Comparison of ENCODE assay signal across 22 cellular contexts in the genomic region with DNA sequence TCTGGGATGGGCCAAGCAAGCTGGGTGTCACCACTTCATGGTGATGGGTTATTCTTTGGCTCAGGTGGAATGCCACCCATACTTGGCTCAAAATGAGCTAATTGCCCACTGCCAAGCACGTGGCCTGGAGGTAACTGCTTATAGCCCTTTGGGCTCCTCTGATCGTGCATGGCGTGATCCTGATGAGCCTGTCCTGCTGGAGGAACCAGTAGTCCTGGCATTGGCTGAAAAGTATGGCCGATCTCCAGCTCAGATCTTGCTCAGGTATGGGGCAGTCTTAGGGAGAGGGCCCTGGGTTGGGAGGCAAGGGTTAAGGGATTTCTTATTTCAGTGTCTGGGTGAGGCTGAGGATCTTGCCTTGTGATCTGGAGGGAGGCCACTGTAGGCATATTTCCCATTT. TPM values are rescaled to one million over a fixed set of nuclear protein-coding genes. Genes with fewer than 3 reads are reported as not detected.
DNase-seq lines count a peak whose midpoint lies in the region; ATAC-seq and TF ChIP-seq lines count a peak whose summit lies in the region.
"Had no signal": no experiment of that assay in that cellular context is flagged by ENCODE, and none has a peak within 500 bp of the region (broad histone marks: within the 10 kb centered on the region; RNA-seq: fewer than 3 reads in every experiment).

No MANE protein-coding gene starts in this region.

- no peaks in the 10 kb centered on the region for H3K27me3 Mint-ChIP-seq in activated CD4-positive, alpha-beta memory T cell treated with anti-CD3 and anti-CD28 coated beads, Interleukin-2, amount 10 ng/mL, durations not matched to agents 7 days and 5 days
- H3K27me3 Mint-ChIP-seq in activated CD4-positive, alpha-beta memory T cell treated with anti-CD3 and anti-CD28 coated beads for 36 hours, result no peaks in the 10 kb centered on the region
- no peaks in the 10 kb centered on the region for H3K27me3 Mint-ChIP-seq in central memory CD8-positive, alpha-beta T cell
- H3K27me3 Mint-ChIP-seq in nephron progenitor cell (ENCODE audit: low read depth, poor library complexity), result no peaks in the 10 kb centered on the region
- H3K27me3 Mint-ChIP-seq: CD4-positive, alpha-beta T cell had no signal

- intact Hi-C loops in activated CD4-positive, alpha-beta memory T cell treated with anti-CD3 and anti-CD28 coated beads for 36 hours (cut with micrococcal nuclease), result no loop called here

- H3K9me3 Mint-ChIP-seq in activated CD4-positive, alpha-beta memory T cell treated with anti-CD3 and anti-CD28 coated beads, Interleukin-2, amount 10 ng/mL, durations not matched to agents 7 days and 5 days, result no peaks in the 10 kb centered on the region
- no peaks in the 10 kb centered on the region for H3K9me3 Mint-ChIP-seq in activated CD4-positive, alpha-beta memory T cell treated with anti-CD3 and anti-CD28 coated beads for 36 hours
- H3K9me3 Mint-ChIP-seq in central memory CD8-positive, alpha-beta T cell, result no peaks in the 10 kb centered on the region
- H3K9me3 Mint-ChIP-seq in nephron progenitor cell, result no peaks in the 10 kb centered on the region
- H3K9me3 Mint-ChIP-seq: CD4-positive, alpha-beta T cell; HFFc6 had no signal

- no peaks in the 10 kb centered on the region for H3K27me3 ChIP-seq in HAP-1 (ENCODE audit: low read depth)
- H3K27me3 ChIP-seq: Peyer's patch had no signal

- DNase-seq in activated CD4-positive, alpha-beta memory T cell treated with anti-CD3 and anti-CD28 coated beads, Interleukin-2, amount 10 ng/mL, durations not matched to agents 7 days and 5 days, result no peak
- DNase-seq in activated CD4-positive, alpha-beta memory T cell treated with anti-CD3 and anti-CD28 coated beads for 36 hours, result no peak
- no peak for DNase-seq in central memory CD8-positive, alpha-beta T cell (ENCODE audit: low spot score in 2 of 2)
- DNase-seq in nephron progenitor cell (no peak), HAP-1 (ENCODE audit: low spot score in 2 of 2) (no peak), DMS53 treated with DMSO at 0.1 percent for 48 hours (lab: John Stamatoyannopoulos, UW; ENCODE audit: unreplicated experiment) (no peak)
- DNase-seq: 8988T; CD4-positive, alpha-beta T cell; DND-41; GDM1; HFFc6; NCI-H1105; NCI-H1930; NCI-H2171 treated with DMSO at 0.1 percent for 48 hours; NCI-H510A; NCI-H82; Peyer's patch; SHP77 had no signal

- peaks cover 3% of the 10 kb centered on the region; the same call in 1 of the 2 replicates for H3K4me1 ChIP-seq in HAP-1
- H3K4me1 ChIP-seq: Peyer's patch had no signal

- CTCF ChIA-PET in activated CD4-positive, alpha-beta memory T cell treated with anti-CD3 and anti-CD28 coated beads, Interleukin-2, amount 10 ng/mL, durations not matched to agents 7 days and 5 days (lab: Charles Lee), result interaction anchor here (0.7 to 7.6 kb wide), 18 partner anchors 10 to 759 kb away, joined by 3 to 120 read pairs (median 5); partner anchors contain the start of genes AKR1A1, CCDC163, MMACHC and NASP
- CTCF ChIA-PET in activated CD4-positive, alpha-beta memory T cell treated with anti-CD3 and anti-CD28 coated beads for 36 hours (lab: Charles Lee), result interaction anchor here (0.5 to 7.7 kb wide), 18 partner anchors 11 to 469 kb away, joined by 3 to 142 read pairs (median 4); partner anchors contain the start of genes AKR1A1, MUTYH, NASP and PRDX1

- peak overlapping the region; percentile 15 for H3K27ac Mint-ChIP-seq in activated CD4-positive, alpha-beta memory T cell treated with anti-CD3 and anti-CD28 coated beads, Interleukin-2, amount 10 ng/mL, durations not matched to agents 7 days and 5 days
- H3K27ac Mint-ChIP-seq in activated CD4-positive, alpha-beta memory T cell treated with anti-CD3 and anti-CD28 coated beads for 36 hours, result no peak overlapping the region
- H3K27ac Mint-ChIP-seq in central memory CD8-positive, alpha-beta T cell (ENCODE audit: low read depth), result peak overlapping the region; percentile 58
- peak overlapping the region; percentile 66 for H3K27ac Mint-ChIP-seq in nephron progenitor cell
- H3K27ac Mint-ChIP-seq: CD4-positive, alpha-beta T cell; HFFc6 had no signal

- POLR2A ChIA-PET in activated CD4-positive, alpha-beta memory T cell treated with anti-CD3 and anti-CD28 coated beads, Interleukin-2, amount 10 ng/mL, durations not matched to agents 7 days and 5 days (lab: Charles Lee), result interaction anchor here (1.1 to 5.4 kb wide), 6 partner anchors 15 to 56 kb away, joined by 5 to 35 read pairs (median 22); partner anchors contain the start of genes AKR1A1, NASP and PRDX1
- POLR2A ChIA-PET in activated CD4-positive, alpha-beta memory T cell treated with anti-CD3 and anti-CD28 coated beads for 36 hours (lab: Charles Lee), result interaction anchor here (1.5 to 1.7 kb wide), 2 partner anchors 18 to 56 kb away, joined by 5 to 6 read pairs; partner anchors contain the start of gene AKR1A1

- no peak for ATAC-seq in central memory CD8-positive, alpha-beta T cell (replicated peaks; ENCODE audit: extremely low read depth, poor library complexity, severe bottlenecking)
- ATAC-seq in GM19035 (IDR thresholded peaks at IDR 0.05; ENCODE audit: unreplicated experiment), result no peak
- ATAC-seq: K562, SK-N-SH treated with all-trans-retinoic acid at 6 μM for 48 hours had no signal

- TF ChIP-seq CTCF in C4-2B (conservative IDR thresholded peaks at IDR 0.05), result no peak
- TF ChIP-seq CTCF in nephron progenitor cell (IDR thresholded peaks at IDR 0.05), result no peak

- H3K36me3 ChIP-seq in HAP-1 (replicated peaks), result peaks cover 57% of the 10 kb centered on the region

- H3K27ac ChIP-seq in C4-2B, result peak overlapping the region; percentile 79
- H3K27ac ChIP-seq: Peyer's patch had no signal

- no peaks in the 10 kb centered on the region for H3K4me1 Mint-ChIP-seq in activated CD4-positive, alpha-beta memory T cell treated with anti-CD3 and anti-CD28 coated beads, Interleukin-2, amount 10 ng/mL, durations not matched to agents 7 days and 5 days
- no peaks in the 10 kb centered on the region for H3K4me1 Mint-ChIP-seq in activated CD4-positive, alpha-beta memory T cell treated with anti-CD3 and anti-CD28 coated beads for 36 hours (ENCODE audit: low read depth)
- no peaks in the 10 kb centered on the region for H3K4me1 Mint-ChIP-seq in central memory CD8-positive, alpha-beta T cell
- H3K4me1 Mint-ChIP-seq in nephron progenitor cell, result peaks cover 7% of the 10 kb centered on the region

- no peak overlapping the region for H3K4me3 Mint-ChIP-seq in activated CD4-positive, alpha-beta memory T cell treated with anti-CD3 and anti-CD28 coated beads, Interleukin-2, amount 10 ng/mL, durations not matched to agents 7 days and 5 days
- H3K4me3 Mint-ChIP-seq in activated CD4-positive, alpha-beta memory T cell treated with anti-CD3 and anti-CD28 coated beads for 36 hours, result no peak overlapping the region
- no peak overlapping the region for H3K4me3 Mint-ChIP-seq in central memory CD8-positive, alpha-beta T cell
- no peak overlapping the region for H3K4me3 Mint-ChIP-seq in nephron progenitor cell
- H3K4me3 Mint-ChIP-seq: CD4-positive, alpha-beta T cell; HFFc6 had no signal

- peaks cover 53% of the 10 kb centered on the region for H3K36me3 Mint-ChIP-seq in activated CD4-positive, alpha-beta memory T cell treated with anti-CD3 and anti-CD28 coated beads, Interleukin-2, amount 10 ng/mL, durations not matched to agents 7 days and 5 days (ENCODE audit: low read depth)
- peaks cover 29% of the 10 kb centered on the region for H3K36me3 Mint-ChIP-seq in activated CD4-positive, alpha-beta memory T cell treated with anti-CD3 and anti-CD28 coated beads for 36 hours
- H3K36me3 Mint-ChIP-seq in central memory CD8-positive, alpha-beta T cell (ENCODE audit: insufficient read depth), result peaks cover 26% of the 10 kb centered on the region
- peaks cover 45% of the 10 kb centered on the region for H3K36me3 Mint-ChIP-seq in nephron progenitor cell (ENCODE audit: low read depth)

- in situ Hi-C loops in HAP-1 (cut with MboI; ENCODE audit: low sequenced_read_pairs), result loop anchor here (5.0 to 10.0 kb wide), 2 partner anchors 61 to 214 kb away; no protein-coding TSS in a partner anchor

- no peak overlapping the region for H3K4me3 ChIP-seq in HAP-1
- H3K4me3 ChIP-seq: K562, Peyer's patch had no signal

- H3K9me3 ChIP-seq in HAP-1, result no peaks in the 10 kb centered on the region
- H3K9me3 ChIP-seq: Peyer's patch had no signal

RNA-seq across cellular contexts. Expression of gene NASP, which starts 15.4 kb away (rescaled TPM):
- 100 to 1,000 TPM; 166 to 172 TPM for total RNA-seq in activated CD4-positive, alpha-beta memory T cell treated with anti-CD3 and anti-CD28 coated beads, Interleukin-2, amount 10 ng/mL, durations not matched to agents 7 days and 5 days
- total RNA-seq in activated CD4-positive, alpha-beta memory T cell treated with anti-CD3 and anti-CD28 coated beads for 36 hours, result 100 to 1,000 TPM; 233 to 235 TPM

RNA-seq across cellular contexts. Expression of gene AKR1A1, which starts 17.8 kb away (rescaled TPM):
- 100 to 1,000 TPM; 144 TPM for total RNA-seq in activated CD4-positive, alpha-beta memory T cell treated with anti-CD3 and anti-CD28 coated beads, Interleukin-2, amount 10 ng/mL, durations not matched to agents 7 days and 5 days
- 100 to 1,000 TPM; 184 TPM for total RNA-seq in activated CD4-positive, alpha-beta memory T cell treated with anti-CD3 and anti-CD28 coated beads for 36 hours

RNA-seq across cellular contexts. Expression of gene PRDX1, which starts 46.7 kb away (rescaled TPM):
- 100 to 1,000 TPM; 296 to 309 TPM for total RNA-seq in activated CD4-positive, alpha-beta memory T cell treated with anti-CD3 and anti-CD28 coated beads, Interleukin-2, amount 10 ng/mL, durations not matched to agents 7 days and 5 days
- 100 to 1,000 TPM; 479 to 481 TPM for total RNA-seq in activated CD4-positive, alpha-beta memory T cell treated with anti-CD3 and anti-CD28 coated beads for 36 hours

RNA-seq across cellular contexts. Expression of gene CCDC17, which starts 55.4 kb away (rescaled TPM):
- total RNA-seq in activated CD4-positive, alpha-beta memory T cell treated with anti-CD3 and anti-CD28 coated beads, Interleukin-2, amount 10 ng/mL, durations not matched to agents 7 days and 5 days, result 1 to 10 TPM; 2.6 to 3.6 TPM
- total RNA-seq in activated CD4-positive, alpha-beta memory T cell treated with anti-CD3 and anti-CD28 coated beads for 36 hours, result 1 to 10 TPM; 1.1 to 1.3 TPM
